Comparison of ENCODE assay signal across 8 cellular contexts in genomic region chr10:104340099-104340594, GRCh38. TPM values are rescaled to one million over a fixed set of nuclear protein-coding genes. Genes with fewer than 3 reads are reported as not detected.
DNase-seq lines count a peak whose midpoint lies in the region; ATAC-seq and TF ChIP-seq lines count a peak whose summit lies in the region.

No MANE protein-coding gene starts in this region.

- no peak for TF ChIP-seq CTCF in ascending aorta (IDR thresholded peaks at IDR 0.05)
- TF ChIP-seq CTCF in right lobe of liver (IDR thresholded peaks at IDR 0.05): no peak
- TF ChIP-seq CTCF in suprapubic skin (IDR thresholded peaks at IDR 0.05): no peak

- ATAC-seq in activated CD4-positive, alpha-beta T cell treated with anti-CD3 and anti-CD28 coated beads for 36 hours: no peak
- peak in 3 of 4 donors; percentile 1 to 3 (median 2) for ATAC-seq in right lobe of liver
- no peak for ATAC-seq in HG03442 (IDR thresholded peaks at IDR 0.05; ENCODE audit: unreplicated experiment)

- no peak overlapping the region for H3K27ac Mint-ChIP-seq in activated CD4-positive, alpha-beta T cell treated with anti-CD3 and anti-CD28 coated beads for 36 hours

- intact Hi-C loops in activated CD4-positive, alpha-beta T cell treated with anti-CD3 and anti-CD28 coated beads for 36 hours (cut with DNase I, micrococcal nuclease): no loop called here
- intact Hi-C loops in ascending aorta (cut with DNase I): loop anchor here (1.0 kb wide), 1 partner anchor 9 kb away; no protein-coding TSS in a partner anchor
- intact Hi-C loops in right lobe of liver (cut with DNase I): no loop called here

- H3K27me3 Mint-ChIP-seq in activated CD4-positive, alpha-beta T cell treated with anti-CD3 and anti-CD28 coated beads for 36 hours: no peaks in the 10 kb centered on the region

- H3K36me3 Mint-ChIP-seq in activated CD4-positive, alpha-beta T cell treated with anti-CD3 and anti-CD28 coated beads for 36 hours (ENCODE audit: low read depth): peaks cover 10% of the 10 kb centered on the region

- CTCF ChIA-PET in activated CD4-positive, alpha-beta T cell treated with anti-CD3 and anti-CD28 coated beads for 36 hours (lab: Charles Lee): interaction anchor here (2.7 to 3.0 kb wide), 2 partner anchors 11 to 66 kb away, joined by 12 to 16 read pairs; no protein-coding TSS in a partner anchor

- no peak for TF ChIP-seq EP300 in suprapubic skin (IDR thresholded peaks at IDR 0.05)

- H3K4me3 Mint-ChIP-seq in activated CD4-positive, alpha-beta T cell treated with anti-CD3 and anti-CD28 coated beads for 36 hours: peak overlapping the region; percentile 93

- WGBS in right lobe of liver (ENCODE audit: insufficient coverage, low coverage, low lambda C conversion rate, missing lambda C conversion rate): 32% methylated on average over 5 of the region's 5 CpGs
- 35% methylated on average over 5 of the region's 5 CpGs for WGBS in suprapubic skin

- H3K4me1 Mint-ChIP-seq in activated CD4-positive, alpha-beta T cell treated with anti-CD3 and anti-CD28 coated beads for 36 hours: peaks cover 28% of the 10 kb centered on the region

- H3K27ac ChIP-seq in ascending aorta (peak overlapping the region; percentile 92 to 98), right lobe of liver (peak overlapping the region; percentile 95 to 97 (median 96)), suprapubic skin (peak overlapping the region; percentile 95)

- no peaks in the 10 kb centered on the region for H3K9me3 ChIP-seq in ascending aorta
- H3K9me3 ChIP-seq in right lobe of liver: no peaks in the 10 kb centered on the region
- H3K9me3 ChIP-seq in suprapubic skin: no peaks in the 10 kb centered on the region

- no peaks in the 10 kb centered on the region for H3K9me3 Mint-ChIP-seq in activated CD4-positive, alpha-beta T cell treated with anti-CD3 and anti-CD28 coated beads for 36 hours (ENCODE audit: low read depth)

- DNase-seq in activated CD4-positive, alpha-beta T cell treated with anti-CD3 and anti-CD28 coated beads for 36 hours: no peak
- DNase-seq in activated CD4-positive, alpha-beta T cell treated with anti-CD3 and anti-CD28 coated beads for 4 hours: no peak
- DNase-seq in ascending aorta (ENCODE audit: low spot score in 2 of 2): no peak
- DNase-seq in right lobe of liver: no peak
- DNase-seq in suprapubic skin (ENCODE audit: low spot score in 2 of 2): no peak
- DNase-seq in AG08396 (ENCODE audit: low spot score): no peak
- no peak for DNase-seq in activated CD4-positive, CD25-positive, alpha-beta regulatory T cell treated with anti-CD3 and anti-CD28 coated beads, Interleukin-2, amount 50 U/mL, for 72 hours

- TF ChIP-seq POLR2A in right lobe of liver (IDR thresholded peaks at IDR 0.05) (peak; percentile 11), suprapubic skin (IDR thresholded peaks at IDR 0.05) (no peak)

- H3K27me3 ChIP-seq in ascending aorta (no peaks in the 10 kb centered on the region), right lobe of liver (no peaks in the 10 kb centered on the region), suprapubic skin (no peaks in the 10 kb centered on the region)

- H3K4me1 ChIP-seq in ascending aorta (peaks cover 6 to 25% of the 10 kb centered on the region in 2 donors), right lobe of liver (peaks cover 0 to 19% (median 3%) of the 10 kb centered on the region in 4 donors), suprapubic skin (peaks cover 42% of the 10 kb centered on the region)

- H3K36me3 ChIP-seq in ascending aorta (no peaks in the 10 kb centered on the region), right lobe of liver (no peaks in the 10 kb centered on the region), suprapubic skin (no peaks in the 10 kb centered on the region)

- H3K4me3 ChIP-seq in ascending aorta: peak overlapping the region; percentile 63 to 86
- H3K4me3 ChIP-seq in right lobe of liver: no peak overlapping the region
- peak overlapping the region; percentile 72 for H3K4me3 ChIP-seq in suprapubic skin

- POLR2A ChIA-PET in activated CD4-positive, alpha-beta T cell treated with anti-CD3 and anti-CD28 coated beads for 36 hours (lab: Charles Lee): interaction anchor here (0.7 kb wide), 1 partner anchor 11 kb away, joined by 3 read pairs; no protein-coding TSS in a partner anchor

RNA-seq across cellular contexts. Expression of gene ITPRIP, which starts 1.9 kb away (rescaled TPM):
- 10 to 100 TPM; 20.3 to 21.6 TPM for total RNA-seq in activated CD4-positive, alpha-beta T cell treated with anti-CD3 and anti-CD28 coated beads for 36 hours
- total RNA-seq in ascending aorta: 51.0 TPM
- total RNA-seq in right lobe of liver: 1 to 10 TPM; 2.9 to 9.7 (median 7.7) TPM
- total RNA-seq in suprapubic skin: 100 to 1,000 TPM in 3 of 4 donors, 10 to 100 TPM in 1; 98.5 to 217 (median 191) TPM

RNA-seq across cellular contexts. Expression of gene CFAP58, which starts 13.5 kb away (rescaled TPM):
- total RNA-seq in activated CD4-positive, alpha-beta T cell treated with anti-CD3 and anti-CD28 coated beads for 36 hours: under 1 TPM; 0.60 to 0.64 TPM
- not detected for total RNA-seq in ascending aorta
- 1 to 10 TPM in 1 of 6 experiments, under 1 TPM in 3, not detected in 2; 0.10 to 2.9 (median 0.15) TPM for total RNA-seq in right lobe of liver
- total RNA-seq in suprapubic skin: 1 to 10 TPM in 1 of 4 donors, under 1 TPM in 3; 0.13 to 1.0 (median 0.39) TPM

Comparison
In these comparisons a context has a peak if more than half of its experiments do, and no peak if none do; other contexts are left out.
1. ATAC-seq: peak in right lobe of liver (3 of 4); none in activated CD4-positive, alpha-beta T cell treated with anti-CD3 and anti-CD28 coated beads for 36 hours (single experiment) and HG03442 (single experiment).
2. H3K4me3 ChIP-seq: peak in ascending aorta (2 of 2) and suprapubic skin (single experiment); none in right lobe of liver (0 of 3).
3. Peak in every context shown above with its lines, with median percentiles within 50 percentile points of each other: H3K27ac ChIP-seq.